11 cellular contexts compared by ENCODE assay signal in the genomic region with DNA sequence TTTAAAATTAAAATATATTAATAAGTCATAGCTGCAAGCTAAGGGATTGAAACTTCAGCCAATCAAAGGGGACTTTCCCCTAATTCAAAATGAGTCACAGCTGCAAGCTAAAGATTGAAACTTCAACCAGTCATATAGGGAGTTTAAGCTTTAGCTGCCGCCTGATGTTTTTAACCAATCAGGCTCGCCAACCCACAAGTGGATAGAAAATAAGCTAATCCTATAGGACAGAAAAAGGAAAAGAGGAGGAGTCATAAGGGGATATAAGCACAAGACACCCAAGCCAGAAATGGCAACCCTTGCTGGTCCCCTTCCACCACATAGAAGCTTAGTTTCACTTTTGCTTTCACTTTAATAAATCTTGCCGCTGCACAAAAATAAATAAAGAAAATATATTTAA.
DNase-seq lines count a peak whose midpoint lies in the region; ATAC-seq and TF ChIP-seq lines count a peak whose summit lies in the region.
"Had no signal": no experiment of that assay in that cellular context is flagged by ENCODE, and none has a peak within 500 bp of the region (broad histone marks: within the 10 kb centered on the region; RNA-seq: fewer than 3 reads in every experiment).

No MANE protein-coding gene starts in this region.

- H3K36me3 ChIP-seq in gastroesophageal sphincter (no peaks in the 10 kb centered on the region), WERI-Rb-1 (no peaks in the 10 kb centered on the region)

- TF ChIP-seq POLR2A in gastroesophageal sphincter (IDR thresholded peaks at IDR 0.05): no peak

- H3K27me3 ChIP-seq in foreskin keratinocyte (no peaks in the 10 kb centered on the region), gastroesophageal sphincter (no peaks in the 10 kb centered on the region), WERI-Rb-1 (ENCODE audit: insufficient read depth, low read depth, severe bottlenecking) (no peaks in the 10 kb centered on the region)

- no peak for TF ChIP-seq CTCF in foreskin keratinocyte (conservative IDR thresholded peaks at IDR 0.05)
- TF ChIP-seq CTCF in gastroesophageal sphincter (IDR thresholded peaks at IDR 0.05): no peak
- TF ChIP-seq CTCF in WERI-Rb-1 (IDR thresholded peaks at IDR 0.05; ENCODE audit: low read depth, low read length): no peak

- H3K9me3 ChIP-seq in gastroesophageal sphincter (no peaks in the 10 kb centered on the region), WERI-Rb-1 (ENCODE audit: severe bottlenecking) (no peaks in the 10 kb centered on the region)

- 37 to 98% methylated on average over 1 to 3 of the region's 3 CpGs for WGBS in gastroesophageal sphincter (ENCODE audit: low coverage in 1 of 2), 2 donors

- no peaks in the 10 kb centered on the region for H3K4me1 ChIP-seq in foreskin keratinocyte
- H3K4me1 ChIP-seq in gastroesophageal sphincter: no peaks in the 10 kb centered on the region
- H3K4me1 ChIP-seq: parathyroid adenoma had no signal

- H3K4me3 ChIP-seq in gastroesophageal sphincter (no peak overlapping the region), WERI-Rb-1 (ENCODE audit: low read depth, low read length) (no peak overlapping the region)

- ATAC-seq in GM21526 (IDR thresholded peaks at IDR 0.05; ENCODE audit: low FRiP score, unreplicated experiment) (peak; percentile 58), foreskin keratinocyte (peak; percentile 47), HG03108 (IDR thresholded peaks at IDR 0.05; ENCODE audit: unreplicated experiment) (no peak), gastroesophageal sphincter (no peak)

- no peak for TF ChIP-seq EP300 in gastroesophageal sphincter (IDR thresholded peaks at IDR 0.05)

- DNase-seq in activated naive CD4-positive, alpha-beta T cell treated with Interleukin-2 at 50 U/mL for 16 hours: peak; percentile 2
- DNase-seq in activated naive CD4-positive, alpha-beta T cell (lab: John Stamatoyannopoulos, UW): no peak
- DNase-seq in OCI-M1 (lab: John Stamatoyannopoulos, UW) (peak; percentile 88), foreskin keratinocyte (no peak), WERI-Rb-1 (no peak)
- DNase-seq: H9, NCI-H1105 had no signal

- H3K27ac ChIP-seq in foreskin keratinocyte: no peak overlapping the region
- no peak overlapping the region for H3K27ac ChIP-seq in gastroesophageal sphincter
- H3K27ac ChIP-seq in WERI-Rb-1: no peak overlapping the region
- H3K27ac ChIP-seq: parathyroid adenoma had no signal

Comparison
In these comparisons a context has a peak if more than half of its experiments do, and no peak if none do; other contexts are left out.
1. DNase-seq: peak in activated naive CD4-positive, alpha-beta T cell treated with Interleukin-2 at 50 U/mL for 16 hours (single experiment) and OCI-M1 (single experiment); none in activated naive CD4-positive, alpha-beta T cell (0 of 4), foreskin keratinocyte (0 of 2) and WERI-Rb-1 (single experiment).
2. ATAC-seq: peak in GM21526 (single experiment) and foreskin keratinocyte (single experiment); none in HG03108 (single experiment) and gastroesophageal sphincter (single experiment).